24 cellular contexts compared by ENCODE assay signal in the genomic region with DNA sequence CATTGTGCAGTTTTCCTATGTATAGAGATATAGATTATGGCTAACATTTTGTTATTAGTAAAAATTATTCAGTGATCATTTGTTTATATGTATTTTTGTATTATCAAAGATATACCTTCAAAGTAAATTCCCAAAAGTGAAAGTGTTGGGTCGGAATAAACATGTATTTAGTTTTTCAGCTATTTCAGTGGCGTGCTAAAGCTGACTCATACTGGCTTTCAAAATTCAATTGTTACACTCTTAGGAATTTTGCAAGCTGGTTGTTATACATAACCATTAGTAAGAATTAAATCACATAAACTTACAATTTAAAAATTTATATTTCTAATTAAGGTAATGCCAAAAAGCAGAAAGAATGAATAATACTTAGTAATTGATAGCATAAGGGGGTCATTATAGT.
"Had no signal": no experiment of that assay in that cellular context is flagged by ENCODE, and none has a peak within 500 bp of the region (broad histone marks: within the 10 kb centered on the region; RNA-seq: fewer than 3 reads in every experiment).

No MANE protein-coding gene starts in this region.

- DNase-seq: activated CD4-positive, alpha-beta memory T cell treated with anti-CD3 and anti-CD28 coated beads for 36 hours; activated CD4-positive, alpha-beta T cell treated with anti-CD3 and anti-CD28 coated beads, Interleukin-2, amount 10 ng/mL, durations not matched to agents 24 days and 14 days; activated CD8-positive, alpha-beta memory T cell treated with anti-CD3 and anti-CD28 coated beads, Interleukin-2, amount 50 U/mL, for 48 hours; activated gamma-delta T cell; activated naive CD4-positive, alpha-beta T cell treated with anti-CD3 and anti-CD28 coated beads, Interleukin-2, amount 10 ng/mL, durations not matched to agents 7 days and 5 days; activated naive CD8-positive, alpha-beta T cell treated with anti-CD3 and anti-CD28 coated beads, Interleukin-2, amount 10 ng/mL, durations not matched to agents 7 days and 5 days; activated T-cell treated with anti-CD3 and anti-CD28 coated beads, Interleukin-2, amount 50 U/mL, for 24 hours; colonic mucosa; effector CD8-positive, alpha-beta T cell; foreskin melanocyte; heart right ventricle; left lung; lower lobe of right lung; mesendoderm; mucosa of descending colon; posterior cingulate gyrus; right cardiac atrium; spleen; stimulated activated CD4-positive, alpha-beta T cell treated with anti-CD3 and anti-CD28 coated beads, Interleukin-2, amount 100 ng/mL, for 48 hours; stimulated activated naive CD4-positive, alpha-beta T cell treated with Interleukin-2 at 50 U/mL for 16 hours; T-helper 9 cell; WERI-Rb-1 had no signal

- H3K4me3 ChIP-seq: colonic mucosa, heart right ventricle, left lung, lower lobe of right lung, mucosa of descending colon, spleen, tibial nerve had no signal

- H3K27ac ChIP-seq: colonic mucosa, heart right ventricle, left lung, lower lobe of right lung, spleen, tibial nerve, WERI-Rb-1 had no signal

- ATAC-seq: activated CD4-positive, CD25-positive, alpha-beta regulatory T cell treated with anti-CD3 and anti-CD28 coated beads, Interleukin-2, amount 50 U/mL, for 24 hours; heart right ventricle; left lung; lower lobe of right lung; mucosa of descending colon; right cardiac atrium had no signal
